Comparison of ENCODE assay signal across 1 cellular context in genomic region chr6:35082733-35083403, GRCh38.
TF ChIP-seq lines count a peak whose summit lies in the region.

No MANE protein-coding gene starts in this region.

TF ChIP-seq in HepG2, 621 proteins besides CTCF, POLR2A, EP300 and RAD21:
- TF ChIP-seq ZBTB7A (CRISPR knock-in tag; IDR thresholded peaks at IDR 0.05) (no peak), SAFB2 (CRISPR knock-in tag; IDR thresholded peaks at IDR 0.05; ENCODE audit: borderline replicate concordance, low read depth) (no peak), ZHX1 (CRISPR knock-in tag; IDR thresholded peaks at IDR 0.05; ENCODE audit: low read depth) (no peak), HOXD1 (CRISPR knock-in tag; IDR thresholded peaks at IDR 0.05) (no peak), FOXA3 (CRISPR knock-in tag; IDR thresholded peaks at IDR 0.05) (no peak), NR2F2 (IDR thresholded peaks at IDR 0.05; ENCODE audit: borderline replicate concordance, low read depth) (no peak)
- TF ChIP-seq, protein P1, sequence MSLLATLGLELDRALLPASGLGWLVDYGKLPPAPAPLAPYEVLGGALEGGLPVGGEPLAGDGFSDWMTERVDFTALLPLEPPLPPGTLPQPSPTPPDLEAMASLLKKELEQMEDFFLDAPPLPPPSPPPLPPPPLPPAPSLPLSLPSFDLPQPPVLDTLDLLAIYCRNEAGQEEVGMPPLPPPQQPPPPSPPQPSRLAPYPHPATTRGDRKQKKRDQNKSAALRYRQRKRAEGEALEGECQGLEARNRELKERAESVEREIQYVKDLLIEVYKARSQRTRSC (CRISPR knock-in tag; IDR thresholded peaks at IDR 0.05; ENCODE audit: low read depth): no peak
